9 cellular contexts compared by ENCODE assay signal in genomic region chr16:3717235-3718018, GRCh38. TPM values are rescaled to one million over a fixed set of nuclear protein-coding genes. Genes with fewer than 3 reads are reported as not detected.
DNase-seq lines count a peak whose midpoint lies in the region; ATAC-seq, FAIRE-seq and TF ChIP-seq lines count a peak whose summit lies in the region.
"Had no signal": no experiment of that assay in that cellular context is flagged by ENCODE, and none has a peak within 500 bp of the region (broad histone marks: within the 10 kb centered on the region; RNA-seq: fewer than 3 reads in every experiment).

TRAP1 (minus strand) TSS chr16:3717524; CDS start chr16:3717508, 16 bp downstream.

- H3K27ac ChIP-seq in mammary epithelial cell (ENCODE audit: insufficient read depth, low read depth, low read length) (peak within 1 kb of the TSS; percentile 58), small intestine (ENCODE audit: low read depth in 1 of 2, low read length in 1 of 2) (peak within 1 kb of the TSS; percentile 86 to 96)

- TSS peak; percentile 92 for BruUV-seq in mammary epithelial cell (replicated peaks; lab: Mats Ljungman, UMichigan)

- TF ChIP-seq CTCF in WI38 (IDR thresholded peaks at IDR 0.05; ENCODE audit: low read depth, low read length) (no peak), mammary epithelial cell (conservative IDR thresholded peaks at IDR 0.05 in 1 of 2, IDR thresholded peaks at IDR 0.05 in 1 of 2; ENCODE audit: extremely low read depth in 1 of 2, insufficient read depth in 1 of 2, low read depth in 1 of 2, low read length in 2 of 2) (no peak)

- H2AFZ ChIP-seq in mammary epithelial cell (ENCODE audit: low read depth, low read length), result peak within 1 kb of the TSS; percentile 93

- CTCF ChIA-PET in mammary epithelial cell (lab: Charles Lee; ENCODE audit: low non-redundant PET), result interaction anchor here (0.6 kb wide), 1 partner anchor 78 kb away, joined by 5 read pairs; no protein-coding TSS in a partner anchor

- FAIRE-seq in small intestine (lab: Jason Lieb, UNC), result no peak
- FAIRE-seq: G401.6 had no signal

- peaks cover 47% of the 10 kb centered on the region for H3K79me2 ChIP-seq in mammary epithelial cell (ENCODE audit: insufficient read depth, low read length)

- dilution Hi-C loops in mammary epithelial cell (cut with HindIII; ENCODE audit: low sequenced_read_pairs), result no loop called here

- peak within 1 kb of the TSS; percentile 65 for H3K9ac ChIP-seq in mammary epithelial cell (ENCODE audit: insufficient read depth, low read length)

- H3K27me3 ChIP-seq in mammary epithelial cell (ENCODE audit: insufficient read depth, low read length) (no peaks in the 10 kb centered on the region), small intestine (ENCODE audit: control insufficient read depth in 2 of 2, insufficient read depth in 2 of 2, low read length in 2 of 2) (no peaks in the 10 kb centered on the region)

- WGBS in mammary epithelial cell (ENCODE audit: low coverage, missing lambda C conversion rate), result 3% methylated on average over 5 of the region's 95 CpGs
- 0 to 1% (median 1%) methylated on average over 52 to 95 of the region's 95 CpGs for WGBS in small intestine, 3 donors

- peak; percentile 75 for ATAC-seq in HG02981 (IDR thresholded peaks at IDR 0.05; ENCODE audit: unreplicated experiment)

- H3K4me3 ChIP-seq in WI38 (ENCODE audit: low read depth, low read length) (peak within 1 kb of the TSS; percentile 95), mammary epithelial cell (replicated peaks in 1 of 3; ENCODE audit: insufficient read depth in 1 of 3, low read depth in 2 of 3, low read length in 3 of 3) (peak within 1 kb of the TSS; percentile 95 to 100 (median 96)), small intestine (ENCODE audit: low read depth in 1 of 2, low read length in 2 of 2) (peak within 1 kb of the TSS; percentile 66 to 93)

- intact Hi-C loops in mammary epithelial cell (cut with micrococcal nuclease), result loop anchor here (2.0 kb wide), 1 partner anchor 27 kb away; no protein-coding TSS in a partner anchor

- in situ Hi-C loops in mammary epithelial cell (cut with MboI; ENCODE audit: low sequenced_read_pairs in 2 of 2), result no loop called here

- no peaks in the 10 kb centered on the region for H3K36me3 ChIP-seq in mammary epithelial cell (ENCODE audit: insufficient read depth, low read length)
- no peaks in the 10 kb centered on the region for H3K36me3 ChIP-seq in small intestine (ENCODE audit: control insufficient read depth in 2 of 2, insufficient read depth in 2 of 2, low read length in 2 of 2)

- peak within 1 kb of the TSS; percentile 92 for H3K4me2 ChIP-seq in mammary epithelial cell (ENCODE audit: insufficient read depth, low read depth, low read length)

- DNase-seq in NCI-H524 (lab: John Stamatoyannopoulos, UW), result peak; percentile 77 to 88
- no peak for DNase-seq in NCI-H524 treated with DMSO at 0.1 percent for 48 hours (lab: John Stamatoyannopoulos, UW)
- DNase-seq in NCI-H2171 (lab: John Stamatoyannopoulos, UW), result peak; percentile 90
- peak; percentile 68 for DNase-seq in mammary epithelial cell
- DNase-seq in iPS-NIHi7 (ENCODE audit: extremely low spot score), result peak; percentile 93
- DNase-seq in small intestine, result peak; percentile 83

- H3K9me3 ChIP-seq in mammary epithelial cell (replicated peaks; ENCODE audit: insufficient read depth, low read length), result no peaks in the 10 kb centered on the region
- no peaks in the 10 kb centered on the region for H3K9me3 ChIP-seq in small intestine (ENCODE audit: control insufficient read depth, low read depth)

- no peaks in the 10 kb centered on the region for H4K20me1 ChIP-seq in mammary epithelial cell (ENCODE audit: insufficient read depth, low read length)

- H3K4me1 ChIP-seq in mammary epithelial cell (ENCODE audit: insufficient read depth, low read length) (peaks cover 11% of the 10 kb centered on the region), small intestine (ENCODE audit: control insufficient read depth in 2 of 2, insufficient read depth in 1 of 2, low read depth in 1 of 2, low read length in 1 of 2) (peaks cover 0 to 3% of the 10 kb centered on the region in 2 donors)

RNA-seq across cellular contexts. Expression of gene TRAP1, which starts in this region (rescaled TPM):
- 10 to 100 TPM; 73.5 to 97.2 TPM for total RNA-seq in mammary epithelial cell
- polyA plus RNA-seq in mammary epithelial cell (113 TPM), small intestine (10 to 100 TPM; 25.5 to 79.5 (median 49.4) TPM)
- 198 TPM for polyA minus RNA-seq in mammary epithelial cell
